ENCODE assay signal across 26 cellular contexts in genomic region chr7:72249106-72249505, GRCh38.
"Had no signal": no experiment of that assay in that cellular context is flagged by ENCODE, and none has a peak within 500 bp of the region (broad histone marks: within the 10 kb centered on the region; RNA-seq: fewer than 3 reads in every experiment).

No MANE protein-coding gene starts in this region.

- H3K9me3 ChIP-seq: MG63 had no signal

- H3K27ac Mint-ChIP-seq: T-cell had no signal

- H3K4me3 Mint-ChIP-seq: T-cell had no signal

- H3K4me3 ChIP-seq: MG63, PC-9, Peyer's patch, SJSA1, SK-N-MC had no signal

- FAIRE-seq: HepG2 had no signal

- H3K27me3 ChIP-seq: MG63, Peyer's patch, SJSA1 had no signal

- H3K4me2 ChIP-seq: PC-9 had no signal

- H3K27me3 Mint-ChIP-seq: T-cell had no signal

- H3K4me1 Mint-ChIP-seq: T-cell had no signal

- ATAC-seq: HepG2, T-cell had no signal

- DNase-seq: IMR-90, Karpas-422, KG1, MG63, NCI-H1092 treated with DMSO at 0.1 percent for 48 hours, NCI-H1436, NCI-H187, NCI-H2029, NCI-H2081 treated with DMSO at 0.1 percent for 48 hours, NCI-H2171, NCI-H226, NCI-H446, NCI-H510A, NCI-H524 treated with DMSO at 0.1 percent for 48 hours, NCI-H69, NCI-H774, OCI-M1, PC-9, Peyer's patch, Right ventricle myocardium superior, SIG-M5, SW 1271, T-cell had no signal

- H3K4me1 ChIP-seq: Peyer's patch, SJSA1 had no signal

- H3K27ac ChIP-seq: PC-9, Peyer's patch, SJSA1, SK-N-MC had no signal

- H3K36me3 Mint-ChIP-seq: T-cell had no signal

- H2AFZ ChIP-seq: PC-9 had no signal

- H3K36me3 ChIP-seq: MG63, Peyer's patch, SJSA1 had no signal
